1 cellular context compared by ENCODE assay signal in the genomic region with DNA sequence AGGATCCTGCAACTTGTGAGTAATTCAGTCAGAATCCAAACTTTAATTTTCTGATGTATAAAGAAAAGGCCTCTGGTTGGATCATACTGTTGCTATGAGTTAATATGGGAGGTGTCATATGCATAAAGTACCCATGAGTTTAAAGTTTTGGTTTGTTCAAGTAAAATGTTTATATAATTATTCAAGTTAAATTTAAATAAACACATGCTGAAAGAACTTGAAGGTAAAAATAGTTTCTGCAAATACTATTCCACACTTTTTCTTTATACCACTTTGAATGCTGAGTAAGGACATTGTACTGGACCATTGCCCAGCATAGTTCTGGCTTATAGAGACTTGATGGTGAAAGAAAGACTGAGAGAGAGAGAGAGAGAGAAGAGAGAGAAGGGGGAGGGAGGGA.
TF ChIP-seq lines count a peak whose summit lies in the region.

No MANE protein-coding gene starts in this region.

TF ChIP-seq in K562, 482 proteins besides CTCF, POLR2A, EP300 and RAD21:
- TF ChIP-seq, protein P1, sequence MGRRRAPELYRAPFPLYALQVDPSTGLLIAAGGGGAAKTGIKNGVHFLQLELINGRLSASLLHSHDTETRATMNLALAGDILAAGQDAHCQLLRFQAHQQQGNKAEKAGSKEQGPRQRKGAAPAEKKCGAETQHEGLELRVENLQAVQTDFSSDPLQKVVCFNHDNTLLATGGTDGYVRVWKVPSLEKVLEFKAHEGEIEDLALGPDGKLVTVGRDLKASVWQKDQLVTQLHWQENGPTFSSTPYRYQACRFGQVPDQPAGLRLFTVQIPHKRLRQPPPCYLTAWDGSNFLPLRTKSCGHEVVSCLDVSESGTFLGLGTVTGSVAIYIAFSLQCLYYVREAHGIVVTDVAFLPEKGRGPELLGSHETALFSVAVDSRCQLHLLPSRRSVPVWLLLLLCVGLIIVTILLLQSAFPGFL (CRISPR knock-in tag; IDR thresholded peaks at IDR 0.05): no peak
- TF ChIP-seq ZNF175 (CRISPR knock-in tag; IDR thresholded peaks at IDR 0.05; ENCODE audit: low read depth) (0 out of 2 replicates have a peak, but pooled peaks have one; percentile 2), C11orf30 (IDR thresholded peaks at IDR 0.05; ENCODE audit: low read depth) (peak; percentile 63; the same call in 1 of the 2 replicates), ZNF316 (IDR thresholded peaks at IDR 0.05) (peak; percentile 72), RBM25 (IDR thresholded peaks at IDR 0.05; ENCODE audit: low read depth, low read length, severe bottlenecking) (no peak), GABPB1 (CRISPR knock-in tag; IDR thresholded peaks at IDR 0.05) (no peak), NR2C1 (IDR thresholded peaks at IDR 0.05) (no peak), NR2C1 (tag; IDR thresholded peaks at IDR 0.05) (no peak), ZNF444 (CRISPR knock-in tag; IDR thresholded peaks at IDR 0.05) (no peak), MAFG (tag; conservative IDR thresholded peaks at IDR 0.05) (peak; percentile 51; the same call in 1 of the 2 replicates), TRIM28 (IDR thresholded peaks at IDR 0.05) (no peak)
